Comparison of ENCODE assay signal across 17 cellular contexts in the genomic region with DNA sequence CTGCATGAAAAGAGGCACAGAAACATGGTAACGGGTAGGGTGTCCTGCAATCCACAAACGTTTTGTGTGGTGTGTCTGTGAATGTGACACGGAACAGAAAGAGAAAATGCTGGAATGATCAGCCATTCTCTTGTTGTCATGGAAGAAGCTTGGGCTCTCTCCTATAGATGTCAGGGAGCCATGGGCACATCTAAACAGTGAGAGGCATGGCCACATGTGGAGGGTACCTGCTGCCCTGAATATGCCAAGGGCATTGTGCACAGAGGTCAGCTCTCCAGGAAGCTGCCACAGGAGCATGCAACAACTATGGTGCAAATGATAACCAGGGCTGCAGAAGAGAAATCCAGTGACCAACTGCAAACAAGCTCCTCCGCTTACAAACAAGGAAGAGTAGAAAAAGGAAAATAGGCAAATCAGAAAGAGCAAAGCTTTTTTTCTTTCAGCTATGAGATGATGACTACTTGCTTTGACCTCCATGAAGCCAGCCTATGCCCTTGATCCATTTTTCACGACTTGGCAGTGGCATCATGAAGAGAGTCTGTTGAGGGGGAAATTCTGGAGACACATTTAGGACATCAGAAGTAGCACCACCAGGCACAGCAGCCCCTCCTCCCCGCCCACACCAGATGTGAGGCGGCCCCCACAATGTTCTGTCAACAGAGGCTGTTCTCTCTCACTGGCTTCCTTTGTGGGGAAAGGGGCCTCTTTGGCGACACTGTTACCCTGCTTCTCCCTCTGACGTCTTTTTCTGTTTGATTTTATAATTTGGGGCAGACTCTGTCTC. TPM values are rescaled to one million over a fixed set of nuclear protein-coding genes. Genes with fewer than 3 reads are reported as not detected.
"Had no signal": no experiment of that assay in that cellular context is flagged by ENCODE, and none has a peak within 500 bp of the region (broad histone marks: within the 10 kb centered on the region; RNA-seq: fewer than 3 reads in every experiment).

No MANE protein-coding gene starts in this region.

- DNase-seq: activated B cell treated with CpG ODN at 0.5 μM for 24 hours; activated effector memory CD4-positive, alpha-beta T cell treated with Interleukin-2 at 50 U/mL for 16 hours; activated naive CD8-positive, alpha-beta T cell treated with anti-CD3 and anti-CD28 coated beads for 36 hours; activated T-cell treated with anti-CD3 and anti-CD28 coated beads, Interleukin-2, amount 50 U/mL, for 1 hour; effector CD8-positive, alpha-beta T cell; foreskin melanocyte; natural killer cell; SIG-M5; stimulated activated CD4-positive, alpha-beta T cell treated with anti-CD3 and anti-CD28 coated beads, Interleukin-15, amount 100 ng/mL, for 24 hours; stimulated activated CD4-positive, alpha-beta T cell treated with anti-CD3 and anti-CD28 coated beads, Interleukin-4, amount 100 ng/mL, for 24 hours; stomach; T-helper 2 cell; tibial artery had no signal

- H3K4me1 ChIP-seq: ascending aorta had no signal

- H3K9me3 ChIP-seq: ascending aorta, stomach, tibial artery had no signal

- H3K36me3 ChIP-seq: ascending aorta, stomach, tibial artery had no signal

- ATAC-seq: natural killer cell had no signal

- H3K27me3 ChIP-seq: ascending aorta, tibial artery had no signal

- H3K27ac ChIP-seq: ascending aorta, coronary artery, hepatocyte, stomach, tibial artery had no signal

- H3K4me3 ChIP-seq: ascending aorta, coronary artery, hepatocyte, stomach, tibial artery had no signal

RNA-seq across cellular contexts. Expression of a gene that starts 4.8 kb away (rescaled TPM):
- total RNA-seq: activated B cell treated with CpG ODN at 0.5 μM for 24 hours; activated naive CD8-positive, alpha-beta T cell treated with anti-CD3 and anti-CD28 coated beads for 36 hours; bronchial epithelial cell; natural killer cell had no signal
